Comparison of ENCODE assay signal across 1 cellular context in the genomic region with DNA sequence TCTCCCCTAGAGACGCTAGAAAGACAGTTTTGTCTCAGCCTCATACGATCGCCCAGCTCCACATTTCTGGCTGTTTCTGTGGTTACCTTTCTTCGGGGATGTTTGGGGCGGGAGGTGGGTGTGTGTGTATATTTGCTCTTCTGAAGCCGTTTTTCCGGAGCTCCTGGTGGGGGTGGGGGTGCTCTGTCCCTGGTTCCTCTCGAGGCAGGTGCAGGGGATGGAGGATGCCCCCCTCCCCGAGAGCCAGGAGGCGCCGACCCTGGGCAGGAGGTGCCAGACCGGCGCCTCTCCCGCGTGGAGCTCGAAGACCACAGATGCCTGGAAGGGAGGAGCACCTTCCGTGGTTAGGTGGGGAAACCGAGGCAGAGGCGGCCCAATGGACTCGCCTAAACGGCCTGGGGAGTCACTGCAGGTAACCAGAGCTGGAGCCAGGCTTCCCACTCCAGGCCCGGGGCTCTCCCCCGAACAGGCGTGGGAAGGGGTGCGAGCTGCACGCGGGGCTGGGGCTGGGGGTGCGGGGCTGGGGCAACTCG.
TF ChIP-seq lines count a peak whose summit lies in the region.

No MANE protein-coding gene starts in this region.

TF ChIP-seq in HCT116, 20 proteins besides CTCF, POLR2A, EP300 and RAD21 (continued from another document):
- TF ChIP-seq, protein P1, sequence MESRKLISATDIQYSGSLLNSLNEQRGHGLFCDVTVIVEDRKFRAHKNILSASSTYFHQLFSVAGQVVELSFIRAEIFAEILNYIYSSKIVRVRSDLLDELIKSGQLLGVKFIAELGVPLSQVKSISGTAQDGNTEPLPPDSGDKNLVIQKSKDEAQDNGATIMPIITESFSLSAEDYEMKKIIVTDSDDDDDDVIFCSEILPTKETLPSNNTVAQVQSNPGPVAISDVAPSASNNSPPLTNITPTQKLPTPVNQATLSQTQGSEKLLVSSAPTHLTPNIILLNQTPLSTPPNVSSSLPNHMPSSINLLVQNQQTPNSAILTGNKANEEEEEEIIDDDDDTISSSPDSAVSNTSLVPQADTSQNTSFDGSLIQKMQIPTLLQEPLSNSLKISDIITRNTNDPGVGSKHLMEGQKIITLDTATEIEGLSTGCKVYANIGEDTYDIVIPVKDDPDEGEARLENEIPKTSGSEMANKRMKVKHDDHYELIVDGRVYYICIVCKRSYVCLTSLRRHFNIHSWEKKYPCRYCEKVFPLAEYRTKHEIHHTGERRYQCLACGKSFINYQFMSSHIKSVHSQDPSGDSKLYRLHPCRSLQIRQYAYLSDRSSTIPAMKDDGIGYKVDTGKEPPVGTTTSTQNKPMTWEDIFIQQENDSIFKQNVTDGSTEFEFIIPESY (IDR thresholded peaks at IDR 0.05; ENCODE audit: extremely low read depth, insufficient replicate concordance, low read length) = no peak
- TF ChIP-seq, protein P2, sequence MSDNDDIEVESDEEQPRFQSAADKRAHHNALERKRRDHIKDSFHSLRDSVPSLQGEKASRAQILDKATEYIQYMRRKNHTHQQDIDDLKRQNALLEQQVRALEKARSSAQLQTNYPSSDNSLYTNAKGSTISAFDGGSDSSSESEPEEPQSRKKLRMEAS (IDR thresholded peaks at IDR 0.05) = no peak
- TF ChIP-seq EGR1 (IDR thresholded peaks at IDR 0.05; ENCODE audit: low read depth) = no peak
TF ChIP-seq in HCT116: peak in this region for 0.
